ENCODE assay signal across 12 cellular contexts in genomic region chr3:9349321-9350117, GRCh38. TPM values are rescaled to one million over a fixed set of nuclear protein-coding genes. Genes with fewer than 3 reads are reported as not detected.
DNase-seq lines count a peak whose midpoint lies in the region; ATAC-seq and TF ChIP-seq lines count a peak whose summit lies in the region.
"Had no signal": no experiment of that assay in that cellular context is flagged by ENCODE, and none has a peak within 500 bp of the region (broad histone marks: within the 10 kb centered on the region; RNA-seq: fewer than 3 reads in every experiment).

No MANE protein-coding gene starts in this region.

- H3K9me3 Mint-ChIP-seq in chondrocyte (ENCODE audit: low read depth) (no peaks in the 10 kb centered on the region), mesothelial cell of epicardium (no peaks in the 10 kb centered on the region)

- H3K4me3 Mint-ChIP-seq in chondrocyte (ENCODE audit: unreplicated experiment) = no peak overlapping the region
- H3K4me3 Mint-ChIP-seq in mesothelial cell of epicardium = no peak overlapping the region
- H3K4me3 Mint-ChIP-seq: activated naive CD8-positive, alpha-beta T cell had no signal

- no peak for ATAC-seq in GM21576 (IDR thresholded peaks at IDR 0.05; ENCODE audit: unreplicated experiment)
- ATAC-seq in HG02840 (IDR thresholded peaks at IDR 0.05; ENCODE audit: low FRiP score, unreplicated experiment) = no peak
- no peak for ATAC-seq in HG03469 (IDR thresholded peaks at IDR 0.05; ENCODE audit: unreplicated experiment)

- H3K4me1 Mint-ChIP-seq in chondrocyte (ENCODE audit: low read depth) = peaks cover 20% of the 10 kb centered on the region
- peaks cover 54% of the 10 kb centered on the region for H3K4me1 Mint-ChIP-seq in mesothelial cell of epicardium

- DNase-seq in Caki2 (ENCODE audit: low read depth) (peak; percentile 82), MV-4-11 (lab: John Stamatoyannopoulos, UW) (peak; percentile 13), chondrocyte (ENCODE audit: low spot score) (no peak), mesothelial cell of epicardium (ENCODE audit: low spot score in 2 of 2, unreplicated experiment in 2 of 2) (no peak), NCI-H526 treated with DMSO at 0.1 percent for 48 hours (lab: John Stamatoyannopoulos, UW) (no peak)
- DNase-seq: hypothalamus, NCI-H2227 treated with DMSO at 0.1 percent for 48 hours, occipital lobe had no signal

- H3K27me3 Mint-ChIP-seq in chondrocyte (ENCODE audit: low read depth) = no peaks in the 10 kb centered on the region
- no peaks in the 10 kb centered on the region for H3K27me3 Mint-ChIP-seq in mesothelial cell of epicardium (ENCODE audit: low read depth)
- H3K27me3 Mint-ChIP-seq: activated naive CD8-positive, alpha-beta T cell had no signal

- H3K27ac Mint-ChIP-seq in chondrocyte (ENCODE audit: unreplicated experiment) (peak overlapping the region; percentile 57), mesothelial cell of epicardium (peak overlapping the region; percentile 99)
- H3K27ac Mint-ChIP-seq: activated naive CD8-positive, alpha-beta T cell had no signal

- in situ Hi-C loops in Caki2 (cut with HindIII; ENCODE audit: low pct_unique_long_range_greater_than_20kb, low sequenced_read_pairs) = no loop called here

- TF ChIP-seq CTCF in chondrocyte (IDR thresholded peaks at IDR 0.05) (no peak), mesothelial cell of epicardium (IDR thresholded peaks at IDR 0.05; ENCODE audit: unreplicated experiment) (no peak)

- no peaks in the 10 kb centered on the region for H3K36me3 Mint-ChIP-seq in chondrocyte (ENCODE audit: low read depth)
- peaks cover 3% of the 10 kb centered on the region for H3K36me3 Mint-ChIP-seq in mesothelial cell of epicardium
- H3K36me3 Mint-ChIP-seq: activated naive CD8-positive, alpha-beta T cell had no signal

RNA-seq across cellular contexts. Expression of gene THUMPD3, which starts 13.3 kb away (rescaled TPM):
- total RNA-seq in Caki2 (2014; rRNA removed; shearing (Covaris generic); ENCODE audit: low replicate concordance) = 25.7 and 28.1 TPM in 2 replicates
- total RNA-seq in chondrocyte (41.7 to 49.8 TPM (median 43.9 TPM) in 3 replicates), mesothelial cell of epicardium (62.1 to 72.7 TPM (median 63.2 TPM) in 3 replicates)

RNA-seq across cellular contexts. Expression of gene SETD5, which starts 47.9 kb away (rescaled TPM):
- 12.3 and 30.7 TPM in 2 replicates for total RNA-seq in Caki2 (2014; rRNA removed; shearing (Covaris generic); ENCODE audit: low replicate concordance)
- total RNA-seq in chondrocyte (122 to 145 TPM (median 123 TPM) in 3 replicates), mesothelial cell of epicardium (247 to 256 TPM (median 254 TPM) in 3 replicates)

Comparison
In these comparisons a context has a peak if more than half of its experiments do, and no peak if none do; other contexts are left out.
1. DNase-seq: peak in Caki2 (single experiment) and MV-4-11 (single experiment); none in chondrocyte (single experiment), mesothelial cell of epicardium (0 of 2) and NCI-H526 treated with DMSO at 0.1 percent for 48 hours (single experiment).